10 cellular contexts compared by ENCODE assay signal in the genomic region with DNA sequence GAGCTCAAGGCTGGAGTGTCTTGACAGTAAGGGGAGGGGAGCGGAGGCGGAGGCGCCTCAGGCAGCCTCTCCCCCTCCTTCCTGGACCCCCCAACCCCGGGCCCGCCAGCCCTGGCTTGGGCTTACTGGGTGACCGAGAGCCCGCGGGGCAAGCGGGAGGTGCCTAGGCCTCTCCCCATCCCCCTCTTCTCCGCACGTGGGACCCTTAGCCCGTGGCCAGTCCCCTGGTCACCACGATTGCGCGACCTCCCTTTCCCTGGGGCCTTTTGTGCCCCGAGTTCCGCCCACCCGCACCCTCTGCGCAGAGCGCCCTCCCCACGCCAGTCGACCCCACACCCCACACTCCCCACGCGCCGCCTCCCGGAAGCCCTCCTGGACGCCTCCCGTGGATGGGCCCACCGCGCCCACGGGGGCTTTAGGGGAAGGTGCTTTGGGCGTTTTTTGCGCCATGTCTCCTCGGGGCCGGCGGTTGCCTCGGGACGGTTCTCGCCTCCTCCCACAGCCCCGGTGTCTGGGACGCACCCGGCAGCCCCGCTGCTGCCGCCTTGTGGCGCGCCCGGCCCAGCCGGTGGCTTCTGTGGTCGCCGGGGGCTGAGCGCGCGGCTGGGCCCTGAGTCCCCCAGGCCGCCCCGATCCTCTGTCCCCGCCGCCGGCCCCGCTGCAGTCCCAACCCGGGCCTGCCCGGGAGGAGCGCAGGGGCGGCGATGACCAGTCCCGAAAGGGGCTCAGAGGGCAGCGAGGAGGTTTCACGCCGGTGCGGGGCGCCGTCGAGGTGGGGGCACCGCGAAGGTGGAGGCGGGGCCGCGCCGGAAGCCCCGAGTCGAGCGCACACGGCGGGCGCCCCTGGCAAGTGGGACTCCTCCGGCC.
DNase-seq lines count a peak whose midpoint lies in the region; ATAC-seq and TF ChIP-seq lines count a peak whose summit lies in the region.
"Had no signal": no experiment of that assay in that cellular context is flagged by ENCODE, and none has a peak within 500 bp of the region (broad histone marks: within the 10 kb centered on the region; RNA-seq: fewer than 3 reads in every experiment).

No MANE protein-coding gene starts in this region.

- peaks cover 14% of the 10 kb centered on the region; the same call in 1 of the 2 replicates for H3K9me3 ChIP-seq in NT2/D1 (ENCODE audit: insufficient read depth, low read length)
- H3K9me3 ChIP-seq: pancreas had no signal

- TF ChIP-seq CTCF in fibroblast of pulmonary artery (IDR thresholded peaks at IDR 0.05; ENCODE audit: low read length, missing control alignments): peak; percentile 24
- peak; percentile 48 for TF ChIP-seq CTCF in nephron progenitor cell (IDR thresholded peaks at IDR 0.05)

- no peak overlapping the region for H3K27ac Mint-ChIP-seq in nephron progenitor cell

- no peak overlapping the region for H3K4me3 Mint-ChIP-seq in nephron progenitor cell

- peaks cover 4% of the 10 kb centered on the region for H3K36me3 Mint-ChIP-seq in nephron progenitor cell (ENCODE audit: low read depth)

- H3K4me3 ChIP-seq in NT2/D1 (ENCODE audit: insufficient read length, low read depth): peak overlapping the region; percentile 69
- H3K4me3 ChIP-seq in fibroblast of pulmonary artery (replicated peaks; ENCODE audit: low read depth, low read length): no peak overlapping the region
- H3K4me3 ChIP-seq: pancreas had no signal

- peaks cover 26% of the 10 kb centered on the region for H3K27me3 Mint-ChIP-seq in nephron progenitor cell (ENCODE audit: low read depth, poor library complexity)

- peak; percentile 20 for DNase-seq in CD1c-positive myeloid dendritic cell (ENCODE audit: extremely low spot score)
- DNase-seq in NT2/D1 (ENCODE audit: low read depth, low spot score): no peak
- DNase-seq in fibroblast of pulmonary artery (ENCODE audit: low read depth): peak; percentile 37
- peak; percentile 76 for DNase-seq in nephron progenitor cell
- no peak for DNase-seq in DMS 273 treated with DMSO at 0.1 percent for 48 hours (lab: John Stamatoyannopoulos, UW)
- no peak for DNase-seq in NCI-H524 (lab: John Stamatoyannopoulos, UW)
- DNase-seq: DMS153 had no signal

- peaks cover 26% of the 10 kb centered on the region for H3K36me3 ChIP-seq in NT2/D1 (ENCODE audit: insufficient read depth, insufficient read length, low read length)
- H3K36me3 ChIP-seq: pancreas had no signal

- peaks cover 3% of the 10 kb centered on the region for H3K27me3 ChIP-seq in NT2/D1 (ENCODE audit: insufficient read depth, insufficient read length)
- H3K27me3 ChIP-seq: pancreas had no signal

- H3K9me3 Mint-ChIP-seq in nephron progenitor cell: no peaks in the 10 kb centered on the region

- peaks cover 30% of the 10 kb centered on the region for H3K4me1 ChIP-seq in NT2/D1 (ENCODE audit: insufficient read depth, insufficient read length)

- ATAC-seq in GM21528 (IDR thresholded peaks at IDR 0.05; ENCODE audit: low FRiP score, unreplicated experiment) (no peak), HG02610 (IDR thresholded peaks at IDR 0.05; ENCODE audit: unreplicated experiment) (no peak)

- peak overlapping the region; percentile 80 for H3K9ac ChIP-seq in NT2/D1 (ENCODE audit: insufficient read length, low read depth)

- peaks cover 23% of the 10 kb centered on the region for H3K4me1 Mint-ChIP-seq in nephron progenitor cell

Comparison
In these comparisons a context has a peak if more than half of its experiments do, and no peak if none do; other contexts are left out.
1. DNase-seq: peak in CD1c-positive myeloid dendritic cell (single experiment), fibroblast of pulmonary artery (single experiment) and nephron progenitor cell (single experiment); none in NT2/D1 (single experiment), DMS 273 treated with DMSO at 0.1 percent for 48 hours (single experiment) and NCI-H524 (0 of 2).